Comparison of ENCODE assay signal across 1 cellular context in the genomic region with DNA sequence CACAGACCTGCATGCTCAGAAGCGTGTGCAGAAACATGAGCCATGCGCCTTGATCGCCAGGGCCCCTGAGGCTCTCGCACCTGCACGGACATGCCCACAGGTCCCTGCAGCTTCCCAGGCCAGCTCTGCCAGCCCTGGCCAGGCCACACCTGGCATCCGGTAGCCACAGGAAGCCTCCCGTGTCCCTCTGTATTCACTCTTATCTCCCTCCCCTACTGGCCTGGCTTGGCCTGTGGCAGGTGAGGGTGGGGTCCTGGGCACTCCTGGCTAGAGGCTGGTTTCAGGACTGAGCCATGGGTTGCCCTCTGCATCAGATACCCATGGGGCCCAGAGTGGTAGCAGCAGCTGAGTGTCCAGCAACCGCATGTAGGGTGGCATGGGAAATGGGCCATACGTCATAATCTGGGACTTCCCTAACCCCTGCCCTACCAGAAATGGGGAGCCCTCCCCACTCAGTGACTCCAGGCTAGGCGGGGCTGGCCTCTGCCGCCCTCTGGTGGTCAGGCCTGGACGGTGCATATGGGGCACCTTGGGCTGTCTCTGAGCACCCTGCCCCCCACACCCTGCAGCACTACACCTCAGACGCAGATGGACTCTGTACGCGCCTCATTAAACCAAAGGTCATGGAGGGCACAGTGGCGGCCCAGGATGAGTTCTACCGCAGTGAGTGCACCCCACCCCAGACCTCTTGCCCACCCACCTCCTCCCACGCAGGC.
TF ChIP-seq lines count a peak whose summit lies in the region.

No MANE protein-coding gene starts in this region.

TF ChIP-seq in K562, 482 proteins besides CTCF, POLR2A, EP300 and RAD21 (continued from another document and continues in another):
- TF ChIP-seq, protein P1, sequence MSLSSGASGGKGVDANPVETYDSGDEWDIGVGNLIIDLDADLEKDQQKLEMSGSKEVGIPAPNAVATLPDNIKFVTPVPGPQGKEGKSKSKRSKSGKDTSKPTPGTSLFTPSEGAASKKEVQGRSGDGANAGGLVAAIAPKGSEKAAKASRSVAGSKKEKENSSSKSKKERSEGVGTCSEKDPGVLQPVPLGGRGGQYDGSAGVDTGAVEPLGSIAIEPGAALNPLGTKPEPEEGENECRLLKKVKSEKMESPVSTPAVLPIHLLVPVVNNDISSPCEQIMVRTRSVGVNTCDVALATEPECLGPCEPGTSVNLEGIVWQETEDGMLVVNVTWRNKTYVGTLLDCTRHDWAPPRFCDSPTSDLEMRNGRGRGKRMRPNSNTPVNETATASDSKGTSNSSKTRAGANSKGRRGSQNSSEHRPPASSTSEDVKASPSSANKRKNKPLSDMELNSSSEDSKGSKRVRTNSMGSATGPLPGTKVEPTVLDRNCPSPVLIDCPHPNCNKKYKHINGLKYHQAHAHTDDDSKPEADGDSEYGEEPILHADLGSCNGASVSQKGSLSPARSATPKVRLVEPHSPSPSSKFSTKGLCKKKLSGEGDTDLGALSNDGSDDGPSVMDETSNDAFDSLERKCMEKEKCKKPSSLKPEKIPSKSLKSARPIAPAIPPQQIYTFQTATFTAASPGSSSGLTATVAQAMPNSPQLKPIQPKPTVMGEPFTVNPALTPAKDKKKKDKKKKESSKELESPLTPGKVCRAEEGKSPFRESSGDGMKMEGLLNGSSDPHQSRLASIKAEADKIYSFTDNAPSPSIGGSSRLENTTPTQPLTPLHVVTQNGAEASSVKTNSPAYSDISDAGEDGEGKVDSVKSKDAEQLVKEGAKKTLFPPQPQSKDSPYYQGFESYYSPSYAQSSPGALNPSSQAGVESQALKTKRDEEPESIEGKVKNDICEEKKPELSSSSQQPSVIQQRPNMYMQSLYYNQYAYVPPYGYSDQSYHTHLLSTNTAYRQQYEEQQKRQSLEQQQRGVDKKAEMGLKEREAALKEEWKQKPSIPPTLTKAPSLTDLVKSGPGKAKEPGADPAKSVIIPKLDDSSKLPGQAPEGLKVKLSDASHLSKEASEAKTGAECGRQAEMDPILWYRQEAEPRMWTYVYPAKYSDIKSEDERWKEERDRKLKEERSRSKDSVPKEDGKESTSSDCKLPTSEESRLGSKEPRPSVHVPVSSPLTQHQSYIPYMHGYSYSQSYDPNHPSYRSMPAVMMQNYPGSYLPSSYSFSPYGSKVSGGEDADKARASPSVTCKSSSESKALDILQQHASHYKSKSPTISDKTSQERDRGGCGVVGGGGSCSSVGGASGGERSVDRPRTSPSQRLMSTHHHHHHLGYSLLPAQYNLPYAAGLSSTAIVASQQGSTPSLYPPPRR (CRISPR knock-in tag; IDR thresholded peaks at IDR 0.05; ENCODE audit: borderline replicate concordance), result no peak
- TF ChIP-seq, protein P2, sequence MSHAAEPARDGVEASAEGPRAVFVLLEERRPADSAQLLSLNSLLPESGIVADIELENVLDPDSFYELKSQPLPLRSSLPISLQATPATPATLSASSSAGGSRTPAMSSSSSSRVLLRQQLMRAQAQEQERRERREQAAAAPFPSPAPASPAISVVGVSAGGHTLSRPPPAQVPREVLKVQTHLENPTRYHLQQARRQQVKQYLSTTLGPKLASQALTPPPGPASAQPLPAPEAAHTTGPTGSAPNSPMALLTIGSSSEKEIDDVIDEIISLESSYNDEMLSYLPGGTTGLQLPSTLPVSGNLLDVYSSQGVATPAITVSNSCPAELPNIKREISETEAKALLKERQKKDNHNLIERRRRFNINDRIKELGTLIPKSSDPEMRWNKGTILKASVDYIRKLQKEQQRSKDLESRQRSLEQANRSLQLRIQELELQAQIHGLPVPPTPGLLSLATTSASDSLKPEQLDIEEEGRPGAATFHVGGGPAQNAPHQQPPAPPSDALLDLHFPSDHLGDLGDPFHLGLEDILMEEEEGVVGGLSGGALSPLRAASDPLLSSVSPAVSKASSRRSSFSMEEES (CRISPR knock-in tag; IDR thresholded peaks at IDR 0.05), result no peak
- TF ChIP-seq ZNF239 (CRISPR knock-in tag; IDR thresholded peaks at IDR 0.05) (no peak), CBX8 (IDR thresholded peaks at IDR 0.05; ENCODE audit: borderline replicate concordance, extremely low read depth, low read depth, low read length, poor library complexity, severe bottlenecking) (no peak), ZNF12 (CRISPR knock-in tag; IDR thresholded peaks at IDR 0.05) (no peak), BRCA1 (IDR thresholded peaks at IDR 0.05) (no peak), BRCA1 (CRISPR knock-in tag; IDR thresholded peaks at IDR 0.05) (no peak), HNRNPK (IDR thresholded peaks at IDR 0.05; ENCODE audit: low read depth, low read length, poor library complexity, severe bottlenecking) (no peak), KDM5B (IDR thresholded peaks at IDR 0.05; ENCODE audit: insufficient replicate concordance, low read depth, low read length) (no peak), ZNF717 (CRISPR knock-in tag; IDR thresholded peaks at IDR 0.05) (no peak), ZNF184 (CRISPR knock-in tag; IDR thresholded peaks at IDR 0.05) (no peak), ZC3H11A (IDR thresholded peaks at IDR 0.05; ENCODE audit: low read depth, low read length) (no peak), SRSF1 (IDR thresholded peaks at IDR 0.05; ENCODE audit: low read depth, low read length) (no peak), PTRF (tag; IDR thresholded peaks at IDR 0.05) (no peak), RBM34 (IDR thresholded peaks at IDR 0.05; ENCODE audit: borderline replicate concordance, insufficient read depth, low read length) (no peak), STAT5B (CRISPR knock-in tag; IDR thresholded peaks at IDR 0.05) (no peak), ZNF140 (CRISPR knock-in tag; IDR thresholded peaks at IDR 0.05) (no peak), ZNF668 (CRISPR knock-in tag; IDR thresholded peaks at IDR 0.05) (no peak), NCOA2 (IDR thresholded peaks at IDR 0.05; ENCODE audit: partially characterized antibody in 2 of 2) (no peak), HMGN3 (IDR thresholded peaks at IDR 0.05; ENCODE audit: borderline replicate concordance, extremely low read depth, insufficient read length, low read depth, low read length) (peak; percentile 60), THRAP3 (IDR thresholded peaks at IDR 0.05; ENCODE audit: borderline replicate concordance) (no peak), ZBTB1 (CRISPR knock-in tag; IDR thresholded peaks at IDR 0.05; ENCODE audit: borderline replicate concordance, low read depth) (no peak), SRF (CRISPR knock-in tag; IDR thresholded peaks at IDR 0.05) (0 out of 4 replicates have a peak, but pooled peaks of 1 of the 2 experiments have one; percentile 39), ZFPM2 (CRISPR knock-in tag; IDR thresholded peaks at IDR 0.05) (no peak), ZNF354B (CRISPR knock-in tag; IDR thresholded peaks at IDR 0.05) (no peak), ZC3H4 (CRISPR knock-in tag; IDR thresholded peaks at IDR 0.05; ENCODE audit: borderline replicate concordance) (no peak), DACH1 (IDR thresholded peaks at IDR 0.05; ENCODE audit: partially characterized antibody) (no peak), ZNF79 (CRISPR knock-in tag; IDR thresholded peaks at IDR 0.05; ENCODE audit: low read depth) (no peak), ZNF445 (CRISPR knock-in tag; IDR thresholded peaks at IDR 0.05; ENCODE audit: low read depth) (no peak), ILK (tag; IDR thresholded peaks at IDR 0.05; ENCODE audit: borderline replicate concordance, low read depth) (no peak), ZNF830 (CRISPR knock-in tag; IDR thresholded peaks at IDR 0.05) (no peak), ZNF75A (CRISPR knock-in tag; IDR thresholded peaks at IDR 0.05) (no peak), CHD4 (IDR thresholded peaks at IDR 0.05; ENCODE audit: insufficient read depth, insufficient replicate concordance, low read depth, low read length, poor library complexity, severe bottlenecking) (no peak), IFI16 (CRISPR knock-in tag; IDR thresholded peaks at IDR 0.05) (no peak), PPARD (CRISPR knock-in tag; IDR thresholded peaks at IDR 0.05) (no peak), NFE2 (IDR thresholded peaks at IDR 0.05; ENCODE audit: low read depth) (no peak), ZKSCAN8 (CRISPR knock-in tag; IDR thresholded peaks at IDR 0.05) (no peak), PHF8 (IDR thresholded peaks at IDR 0.05; ENCODE audit: borderline replicate concordance, low read length) (no peak), ZC3H8 (IDR thresholded peaks at IDR 0.05) (no peak), ZNF146 (CRISPR knock-in tag; IDR thresholded peaks at IDR 0.05; ENCODE audit: unreplicated experiment) (no peak), KAT7 (CRISPR knock-in tag; IDR thresholded peaks at IDR 0.05; ENCODE audit: borderline replicate concordance) (no peak), CBX5 (IDR thresholded peaks at IDR 0.05; ENCODE audit: borderline replicate concordance, low read depth) (no peak)
- TF ChIP-seq, protein P3, sequence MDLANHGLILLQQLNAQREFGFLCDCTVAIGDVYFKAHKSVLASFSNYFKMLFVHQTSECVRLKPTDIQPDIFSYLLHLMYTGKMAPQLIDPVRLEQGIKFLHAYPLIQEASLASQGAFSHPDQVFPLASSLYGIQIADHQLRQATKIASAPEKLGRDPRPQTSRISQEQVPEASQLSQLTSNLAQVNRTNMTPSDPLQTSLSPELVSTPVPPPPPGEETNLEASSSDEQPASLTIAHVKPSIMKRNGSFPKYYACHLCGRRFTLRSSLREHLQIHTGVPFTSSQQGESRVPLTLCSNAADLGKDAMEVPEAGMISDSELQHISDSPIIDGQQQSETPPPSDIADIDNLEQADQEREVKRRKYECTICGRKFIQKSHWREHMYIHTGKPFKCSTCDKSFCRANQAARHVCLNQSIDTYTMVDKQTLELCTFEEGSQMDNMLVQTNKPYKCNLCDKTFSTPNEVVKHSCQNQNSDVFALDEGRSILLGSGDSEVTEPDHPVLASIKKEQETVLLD (IDR thresholded peaks at IDR 0.05), result no peak
- TF ChIP-seq, protein P4, sequence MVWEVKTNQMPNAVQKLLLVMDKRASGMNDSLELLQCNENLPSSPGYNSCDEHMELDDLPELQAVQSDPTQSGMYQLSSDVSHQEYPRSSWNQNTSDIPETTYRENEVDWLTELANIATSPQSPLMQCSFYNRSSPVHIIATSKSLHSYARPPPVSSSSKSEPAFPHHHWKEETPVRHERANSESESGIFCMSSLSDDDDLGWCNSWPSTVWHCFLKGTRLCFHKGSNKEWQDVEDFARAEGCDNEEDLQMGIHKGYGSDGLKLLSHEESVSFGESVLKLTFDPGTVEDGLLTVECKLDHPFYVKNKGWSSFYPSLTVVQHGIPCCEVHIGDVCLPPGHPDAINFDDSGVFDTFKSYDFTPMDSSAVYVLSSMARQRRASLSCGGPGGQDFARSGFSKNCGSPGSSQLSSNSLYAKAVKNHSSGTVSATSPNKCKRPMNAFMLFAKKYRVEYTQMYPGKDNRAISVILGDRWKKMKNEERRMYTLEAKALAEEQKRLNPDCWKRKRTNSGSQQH (CRISPR knock-in tag; IDR thresholded peaks at IDR 0.05), result 0 out of 2 replicates have a peak, but pooled peaks have one; percentile 12
- TF ChIP-seq, protein P5, sequence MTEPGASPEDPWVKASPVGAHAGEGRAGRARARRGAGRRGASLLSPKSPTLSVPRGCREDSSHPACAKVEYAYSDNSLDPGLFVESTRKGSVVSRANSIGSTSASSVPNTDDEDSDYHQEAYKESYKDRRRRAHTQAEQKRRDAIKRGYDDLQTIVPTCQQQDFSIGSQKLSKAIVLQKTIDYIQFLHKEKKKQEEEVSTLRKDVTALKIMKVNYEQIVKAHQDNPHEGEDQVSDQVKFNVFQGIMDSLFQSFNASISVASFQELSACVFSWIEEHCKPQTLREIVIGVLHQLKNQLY (CRISPR knock-in tag; conservative IDR thresholded peaks at IDR 0.05), result no peak
